ENCODE assay signal across 14 cellular contexts in genomic region chr13:109725297-109725696, GRCh38.
"Had no signal": no experiment of that assay in that cellular context is flagged by ENCODE, and none has a peak within 500 bp of the region (broad histone marks: within the 10 kb centered on the region; RNA-seq: fewer than 3 reads in every experiment).

No MANE protein-coding gene starts in this region.

- H3K4me1 Mint-ChIP-seq: activated naive CD8-positive, alpha-beta T cell treated with anti-CD3 and anti-CD28 coated beads for 36 hours had no signal

- H3K27ac ChIP-seq: hepatocyte, parathyroid adenoma, thoracic aorta had no signal

- H3K27me3 ChIP-seq: hepatocyte had no signal

- H3K9me3 ChIP-seq: thoracic aorta had no signal

- H3K36me3 Mint-ChIP-seq: activated naive CD8-positive, alpha-beta T cell treated with anti-CD3 and anti-CD28 coated beads for 36 hours had no signal

- H3K9ac ChIP-seq: parathyroid adenoma had no signal

- H3K4me3 ChIP-seq: hepatocyte, thoracic aorta had no signal

- H3K27ac Mint-ChIP-seq: activated naive CD8-positive, alpha-beta T cell treated with anti-CD3 and anti-CD28 coated beads for 36 hours; activated T-cell treated with anti-CD3 and anti-CD28 coated beads, Interleukin-2, amount 50 U/mL, for 72 hours; stimulated activated naive CD8-positive, alpha-beta T cell treated with anti-CD3 and anti-CD28 coated beads, Interleukin-15, Interleukin-2, amounts not matched to agents 100 ng/mL and 50 ng/mL, for 24 hours had no signal

- H2AFZ ChIP-seq: hepatocyte, parathyroid adenoma had no signal

- ATAC-seq: activated T-cell treated with anti-CD3 and anti-CD28 coated beads, Interleukin-2, amount 50 U/mL, for 72 hours; left ventricle myocardium superior had no signal

- H3K79me2 ChIP-seq: hepatocyte, parathyroid adenoma had no signal

- H3K4me1 ChIP-seq: parathyroid adenoma had no signal

- DNase-seq: activated CD4-positive, alpha-beta T cell treated with anti-CD3 and anti-CD28 coated beads for 1 hour; activated CD4-positive, alpha-beta T cell treated with anti-CD3 and anti-CD28 coated beads, Interleukin-2, amount 50 U/mL, for 48 hours; activated gamma-delta T cell treated with Interleukin-2 at 50 U/mL for 16 hours; activated naive CD8-positive, alpha-beta T cell treated with anti-CD3 and anti-CD28 coated beads for 36 hours; activated T-cell treated with anti-CD3 and anti-CD28 coated beads, Interleukin-2, amount 50 U/mL, for 72 hours; dermis blood vessel endothelial cell; kidney; left ventricle myocardium superior; mesendoderm; stimulated activated CD4-positive, alpha-beta T cell treated with anti-CD3 and anti-CD28 coated beads, Interleukin-4, amount 100 ng/mL, for 24 hours had no signal

- H3K36me3 ChIP-seq: thoracic aorta had no signal

- H3K4me2 ChIP-seq: hepatocyte had no signal

- H3K4me3 Mint-ChIP-seq: activated naive CD8-positive, alpha-beta T cell treated with anti-CD3 and anti-CD28 coated beads for 36 hours; activated T-cell treated with anti-CD3 and anti-CD28 coated beads, Interleukin-2, amount 50 U/mL, for 72 hours; stimulated activated naive CD8-positive, alpha-beta T cell treated with anti-CD3 and anti-CD28 coated beads, Interleukin-15, Interleukin-2, amounts not matched to agents 100 ng/mL and 50 ng/mL, for 24 hours had no signal

- H3K9me3 Mint-ChIP-seq: activated naive CD8-positive, alpha-beta T cell treated with anti-CD3 and anti-CD28 coated beads for 36 hours; activated T-cell treated with anti-CD3 and anti-CD28 coated beads, Interleukin-2, amount 50 U/mL, for 72 hours; stimulated activated naive CD8-positive, alpha-beta T cell treated with anti-CD3 and anti-CD28 coated beads, Interleukin-15, Interleukin-2, amounts not matched to agents 100 ng/mL and 50 ng/mL, for 24 hours had no signal
